In genomic region chr6:119079288-119079809, GRCh38 we compare ENCODE assay signal across 8 cellular contexts. TPM values are rescaled to one million over a fixed set of nuclear protein-coding genes. Genes with fewer than 3 reads are reported as not detected.
DNase-seq lines count a peak whose midpoint lies in the region; ATAC-seq and TF ChIP-seq lines count a peak whose summit lies in the region.

No MANE protein-coding gene starts in this region.

- H3K4me3 ChIP-seq in CD4-positive, CD25-positive, alpha-beta regulatory T cell (ENCODE audit: low read depth, low read length) = peak overlapping the region; percentile 87
- H3K4me3 ChIP-seq in KMS-11 (IDR thresholded peaks at IDR 0.05; ENCODE audit: insufficient read depth, low read depth, low read length) = no peak overlapping the region
- H3K4me3 ChIP-seq in mononuclear cell (ENCODE audit: low read length) = peak overlapping the region; percentile 49

- ATAC-seq in CD4-positive, CD25-positive, alpha-beta regulatory T cell (ENCODE audit: low read depth in 2 of 2) = no peak
- no peak for ATAC-seq in HG03139 (IDR thresholded peaks at IDR 0.05; ENCODE audit: unreplicated experiment)

- no peaks in the 10 kb centered on the region for H3K79me2 ChIP-seq in KMS-11 (ENCODE audit: insufficient read depth, low read depth)

- no peaks in the 10 kb centered on the region for H4K20me1 ChIP-seq in KMS-11 (ENCODE audit: insufficient read depth)

- H3K4me1 Mint-ChIP-seq in CD4-positive, CD25-positive, alpha-beta regulatory T cell = peaks cover 14 to 36% (median 25%) of the 10 kb centered on the region in 4 donors

- no peaks in the 10 kb centered on the region for H3K27me3 Mint-ChIP-seq in CD4-positive, CD25-positive, alpha-beta regulatory T cell

- no peaks in the 10 kb centered on the region for H3K27me3 ChIP-seq in CD4-positive, CD25-positive, alpha-beta regulatory T cell (ENCODE audit: control insufficient read depth, insufficient read depth, low read length)
- H3K27me3 ChIP-seq in KMS-11 (ENCODE audit: insufficient read depth, low read depth) (no peaks in the 10 kb centered on the region), mononuclear cell (ENCODE audit: insufficient read depth, low read length) (peaks cover 45% of the 10 kb centered on the region)

- H3K9me3 ChIP-seq in CD4-positive, CD25-positive, alpha-beta regulatory T cell (ENCODE audit: control insufficient read depth in 2 of 2, low read length in 2 of 2) = peaks cover 2 to 12% of the 10 kb centered on the region in 2 experiments
- H3K9me3 ChIP-seq in mononuclear cell (ENCODE audit: low read depth, low read length) = no peaks in the 10 kb centered on the region

- peaks cover 10% of the 10 kb centered on the region for H3K36me3 Mint-ChIP-seq in CD4-positive, CD25-positive, alpha-beta regulatory T cell

- DNase-seq in CD4-positive, CD25-positive, alpha-beta regulatory T cell = no peak
- DNase-seq in caudate nucleus (lab: John Stamatoyannopoulos, UW) = peak in 2 of 61 donors; percentile 14 to 33
- no peak for DNase-seq in NK-92 (lab: John Stamatoyannopoulos, UW; ENCODE audit: unreplicated experiment)
- DNase-seq in ecto neural progenitor cell (ENCODE audit: low spot score) = no peak
- no peak for DNase-seq in NCI-H146 (lab: John Stamatoyannopoulos, UW)

- no peak for TF ChIP-seq CTCF in KMS-11 (conservative IDR thresholded peaks at IDR 0.05; ENCODE audit: low read depth, low read length)

- H3K36me3 ChIP-seq in CD4-positive, CD25-positive, alpha-beta regulatory T cell (ENCODE audit: control insufficient read depth, insufficient read depth, low read length) = no peaks in the 10 kb centered on the region
- H3K36me3 ChIP-seq in KMS-11 (ENCODE audit: insufficient read depth) = no peaks in the 10 kb centered on the region

- peak overlapping the region; percentile 89 to 95 (median 93) for H3K4me3 Mint-ChIP-seq in CD4-positive, CD25-positive, alpha-beta regulatory T cell

- H3K9me3 Mint-ChIP-seq in CD4-positive, CD25-positive, alpha-beta regulatory T cell = peaks cover 0 to 7% (median 2%) of the 10 kb centered on the region in 7 donors

- peak overlapping the region; percentile 67; the same call in 1 of the 2 replicates for H3K9ac ChIP-seq in KMS-11

- H3K27ac Mint-ChIP-seq in CD4-positive, CD25-positive, alpha-beta regulatory T cell = peak overlapping the region; percentile 54 to 95 (median 94)

- peak overlapping the region; percentile 69 for H3K27ac ChIP-seq in CD4-positive, CD25-positive, alpha-beta regulatory T cell (ENCODE audit: insufficient read depth, low read length, poor library complexity, severe bottlenecking)
- no peak overlapping the region for H3K27ac ChIP-seq in KMS-11
- peak overlapping the region; percentile 14 for H3K27ac ChIP-seq in caudate nucleus (ENCODE audit: low read depth, low read length)

- H3K4me1 ChIP-seq in CD4-positive, CD25-positive, alpha-beta regulatory T cell (ENCODE audit: control insufficient read depth, insufficient read depth, low read length, poor library complexity, severe bottlenecking) = peaks cover 20% of the 10 kb centered on the region
- H3K4me1 ChIP-seq in KMS-11 (ENCODE audit: low read depth, poor library complexity, severe bottlenecking) = peaks cover 6% of the 10 kb centered on the region
- peaks cover 18% of the 10 kb centered on the region for H3K4me1 ChIP-seq in mononuclear cell (ENCODE audit: insufficient read depth, low read length)

- H2AFZ ChIP-seq in KMS-11 (ENCODE audit: low read depth) = peak overlapping the region; percentile 92

- H3K4me2 ChIP-seq in KMS-11 = peak overlapping the region; percentile 80

RNA-seq across cellular contexts. Expression of gene FAM184A, which starts 0.9 kb away (rescaled TPM):
- 7.7 TPM for total RNA-seq in CD4-positive, CD25-positive, alpha-beta regulatory T cell
- polyA plus RNA-seq in CD4-positive, CD25-positive, alpha-beta regulatory T cell = 1 to 10 TPM; 1.0 to 2.3 (median 1.5) TPM
- 2.3 TPM for total RNA-seq in mononuclear cell
